ENCODE assay signal across 18 cellular contexts in genomic region chr16:71899171-71899570, GRCh38. TPM values are rescaled to one million over a fixed set of nuclear protein-coding genes. Genes with fewer than 3 reads are reported as not detected.
DNase-seq lines count a peak whose midpoint lies in the region; ATAC-seq and TF ChIP-seq lines count a peak whose summit lies in the region.
"Had no signal": no experiment of that assay in that cellular context is flagged by ENCODE, and none has a peak within 500 bp of the region (broad histone marks: within the 10 kb centered on the region; RNA-seq: fewer than 3 reads in every experiment).

No MANE protein-coding gene starts in this region.

- TF ChIP-seq CTCF in ascending aorta (IDR thresholded peaks at IDR 0.05) (no peak), neural crest cell (conservative IDR thresholded peaks at IDR 0.05) (no peak)

- no peaks in the 10 kb centered on the region for H3K36me3 ChIP-seq in CD8-positive, alpha-beta memory T cell (ENCODE audit: insufficient read depth, low read length)
- peaks cover 0 to 6% of the 10 kb centered on the region in 2 donors for H3K36me3 ChIP-seq in ascending aorta
- H3K36me3 ChIP-seq: brain microvascular endothelial cell had no signal

- CTCF ChIA-PET in CD8-positive, alpha-beta memory T cell (lab: Charles Lee) = interaction anchor here (12.1 kb wide), 1 partner anchor 16 kb away, joined by 123 read pairs; the partner anchor contains the start of gene ZNF821

- ATAC-seq in left colon = no peak
- ATAC-seq: left cardiac atrium had no signal

- H3K27ac Mint-ChIP-seq in T-helper 2 cell treated with Interferon-gamma antibody and Interleukin-4, amounts not matched to agents 5 μg/mL and 100 μg/mL, for 36 hours = no peak overlapping the region
- H3K27ac Mint-ChIP-seq in CD8-positive, alpha-beta memory T cell = peak overlapping the region in 5 of 8 donors; percentile 14 to 97 (median 58)
- H3K27ac Mint-ChIP-seq in neural crest cell (ENCODE audit: unreplicated experiment) = no peak overlapping the region
- H3K27ac Mint-ChIP-seq: endodermal cell, progenitor cell of endocrine pancreas had no signal

- POLR2A ChIA-PET in CD8-positive, alpha-beta memory T cell (lab: Charles Lee) = no interaction called here

- peak overlapping the region; percentile 26 for H3K4me3 Mint-ChIP-seq in T-helper 2 cell treated with Interferon-gamma antibody and Interleukin-4, amounts not matched to agents 5 μg/mL and 100 μg/mL, for 36 hours
- H3K4me3 Mint-ChIP-seq in CD8-positive, alpha-beta memory T cell = peak overlapping the region in 6 of 7 donors; percentile 37 to 99 (median 46)
- peak overlapping the region; percentile 64 for H3K4me3 Mint-ChIP-seq in neural crest cell

- H3K27me3 Mint-ChIP-seq in T-helper 2 cell treated with Interferon-gamma antibody and Interleukin-4, amounts not matched to agents 5 μg/mL and 100 μg/mL, for 36 hours (ENCODE audit: low read depth) = no peaks in the 10 kb centered on the region
- H3K27me3 Mint-ChIP-seq in CD8-positive, alpha-beta memory T cell = peaks cover 0 to 3% of the 10 kb centered on the region in 2 donors
- H3K27me3 Mint-ChIP-seq in neural crest cell (ENCODE audit: low read depth) = no peaks in the 10 kb centered on the region
- H3K27me3 Mint-ChIP-seq: progenitor cell of endocrine pancreas had no signal

- DNase-seq in T-helper 2 cell treated with Interferon-gamma antibody and Interleukin-4, amounts not matched to agents 5 μg/mL and 100 μg/mL, for 36 hours (ENCODE audit: low spot score) = no peak
- no peak for DNase-seq in T-helper 2 cell
- DNase-seq in CD8-positive, alpha-beta memory T cell = no peak
- no peak for DNase-seq in ascending aorta (ENCODE audit: low spot score in 2 of 2)
- DNase-seq in neural crest cell (ENCODE audit: low read depth, low spot score) = no peak
- DNase-seq in RPMI8226 = no peak
- no peak for DNase-seq in left colon
- DNase-seq in HCEC 1CT = no peak
- DNase-seq: brain microvascular endothelial cell, DND-41, endodermal cell, Kasumi-1, left cardiac atrium, mesendoderm, NCI-H187, testis had no signal

- no peaks in the 10 kb centered on the region for H3K9me3 ChIP-seq in CD8-positive, alpha-beta memory T cell (ENCODE audit: low read length)
- no peaks in the 10 kb centered on the region for H3K9me3 ChIP-seq in ascending aorta
- H3K9me3 ChIP-seq: testis had no signal

- H3K4me1 ChIP-seq in CD8-positive, alpha-beta memory T cell (ENCODE audit: insufficient read depth, low read length) = peaks cover 61% of the 10 kb centered on the region
- peaks cover 0 to 32% of the 10 kb centered on the region in 2 donors for H3K4me1 ChIP-seq in ascending aorta

- peaks cover 34% of the 10 kb centered on the region for H3K4me1 Mint-ChIP-seq in T-helper 2 cell treated with Interferon-gamma antibody and Interleukin-4, amounts not matched to agents 5 μg/mL and 100 μg/mL, for 36 hours (ENCODE audit: low read depth)
- H3K4me1 Mint-ChIP-seq in CD8-positive, alpha-beta memory T cell = peaks cover 58 to 71% (median 66%) of the 10 kb centered on the region in 3 donors
- peaks cover 29% of the 10 kb centered on the region for H3K4me1 Mint-ChIP-seq in neural crest cell

- H3K36me3 Mint-ChIP-seq in T-helper 2 cell treated with Interferon-gamma antibody and Interleukin-4, amounts not matched to agents 5 μg/mL and 100 μg/mL, for 36 hours (ENCODE audit: low read depth) = peaks cover 13% of the 10 kb centered on the region
- H3K36me3 Mint-ChIP-seq in CD8-positive, alpha-beta memory T cell = peaks cover 0 to 27% (median 0%) of the 10 kb centered on the region in 3 donors
- H3K36me3 Mint-ChIP-seq in neural crest cell (ENCODE audit: low read depth) = peaks cover 4% of the 10 kb centered on the region

- intact Hi-C loops in ascending aorta (cut with DNase I) = loop anchor here (10.0 kb wide), 1 partner anchor 1036 kb away; no protein-coding TSS in a partner anchor
- intact Hi-C loops in left colon (cut with DNase I, micrococcal nuclease) = no loop called here

- H3K27ac ChIP-seq in CD8-positive, alpha-beta memory T cell (ENCODE audit: low read depth, low read length) = no peak overlapping the region
- H3K27ac ChIP-seq in ascending aorta = peak overlapping the region; percentile 51 to 52
- H3K27ac ChIP-seq: 22Rv1, brain microvascular endothelial cell had no signal

- no peaks in the 10 kb centered on the region for H3K27me3 ChIP-seq in CD8-positive, alpha-beta memory T cell (ENCODE audit: insufficient read depth, low read length, poor library complexity, severe bottlenecking)
- no peaks in the 10 kb centered on the region for H3K27me3 ChIP-seq in ascending aorta
- H3K27me3 ChIP-seq: brain microvascular endothelial cell, testis had no signal

- H3K4me3 ChIP-seq in CD8-positive, alpha-beta memory T cell (ENCODE audit: low read length) = no peak overlapping the region
- H3K4me3 ChIP-seq in ascending aorta = no peak overlapping the region
- H3K4me3 ChIP-seq: testis had no signal

- H3K9me3 Mint-ChIP-seq in T-helper 2 cell treated with Interferon-gamma antibody and Interleukin-4, amounts not matched to agents 5 μg/mL and 100 μg/mL, for 36 hours = no peaks in the 10 kb centered on the region
- H3K9me3 Mint-ChIP-seq in CD8-positive, alpha-beta memory T cell = peaks cover 0 to 1% (median 0%) of the 10 kb centered on the region in 5 donors
- no peaks in the 10 kb centered on the region for H3K9me3 Mint-ChIP-seq in neural crest cell
- H3K9me3 Mint-ChIP-seq: endodermal cell had no signal

RNA-seq across cellular contexts. Expression of gene IST1, which starts 3.8 kb away (rescaled TPM):
- 100 to 1,000 TPM; 172 to 177 TPM for total RNA-seq in CD8-positive, alpha-beta memory T cell
- polyA plus RNA-seq in CD8-positive, alpha-beta memory T cell = 144 TPM
- total RNA-seq in ascending aorta (116 TPM), neural crest cell (216 and 242 TPM in 2 replicates), left colon (100 to 1,000 TPM; 200 to 250 TPM)

RNA-seq across cellular contexts. Expression of gene ZNF821, which starts 15.2 kb away (rescaled TPM):
- 1 to 10 TPM; 3.3 to 5.3 TPM for total RNA-seq in CD8-positive, alpha-beta memory T cell
- polyA plus RNA-seq in CD8-positive, alpha-beta memory T cell = 12.6 TPM
- not detected for total RNA-seq in ascending aorta
- 28.8 and 30.2 TPM in 2 replicates for total RNA-seq in neural crest cell
- total RNA-seq in left colon = 10 to 100 TPM; 12.5 to 13.0 TPM

RNA-seq across cellular contexts. Expression of gene ATXN1L, which starts 53.4 kb away (rescaled TPM):
- 10 to 100 TPM; 16.9 to 19.7 TPM for total RNA-seq in CD8-positive, alpha-beta memory T cell
- polyA plus RNA-seq in CD8-positive, alpha-beta memory T cell = 11.9 TPM
- total RNA-seq in ascending aorta (11.8 TPM), neural crest cell (27.4 and 28.4 TPM in 2 replicates), left colon (10 to 100 TPM; 17.0 to 23.6 TPM)

Comparison
In these comparisons a context has a peak if more than half of its experiments do, and no peak if none do; other contexts are left out.
1. H3K27ac Mint-ChIP-seq: peak in CD8-positive, alpha-beta memory T cell (5 of 8); none in T-helper 2 cell treated with Interferon-gamma antibody and Interleukin-4, amounts not matched to agents 5 μg/mL and 100 μg/mL, for 36 hours (single experiment) and neural crest cell (single experiment).
2. Peak in every context shown above with its lines, with median percentiles within 50 percentile points of each other: H3K4me3 Mint-ChIP-seq.